In the genomic region with DNA sequence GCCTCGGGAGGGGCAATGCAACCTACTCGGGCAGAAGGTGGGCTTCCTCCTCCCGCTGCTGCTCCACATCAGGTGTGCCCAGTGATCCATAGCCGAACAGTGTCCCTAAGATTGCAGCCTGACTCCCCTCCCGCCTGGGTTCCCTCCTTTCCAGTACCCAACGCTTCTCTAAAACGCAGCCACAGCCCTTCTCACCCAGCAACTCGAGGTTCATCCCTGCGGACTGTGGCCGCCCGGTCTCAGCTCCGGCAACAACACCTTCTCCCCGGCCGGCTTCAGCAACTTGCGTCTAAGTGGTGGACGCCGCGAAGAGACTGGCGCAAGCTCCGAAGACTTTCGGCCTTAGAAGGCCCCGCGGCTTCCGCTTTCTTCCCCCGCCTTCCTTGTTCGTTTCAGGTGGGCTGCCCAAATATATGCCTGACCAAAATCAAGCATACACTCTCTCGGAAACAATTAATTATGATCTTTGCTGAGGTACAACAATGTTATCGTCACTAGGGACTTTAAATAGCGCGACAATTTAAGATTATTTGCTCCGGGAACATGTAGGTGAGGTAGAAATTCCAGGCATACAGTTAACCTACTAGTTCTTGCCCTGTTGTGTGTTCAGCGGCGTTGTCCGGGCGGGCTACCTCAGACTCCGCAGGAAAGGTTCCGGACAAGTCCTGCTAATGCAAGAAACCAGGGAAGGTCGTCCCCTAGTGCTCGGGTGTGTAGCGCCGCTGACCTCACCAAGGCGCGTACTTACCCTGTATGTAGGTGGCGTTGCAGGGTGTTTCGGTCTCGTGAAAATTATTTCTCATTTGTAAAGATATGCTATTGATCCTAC, we compare ENCODE assay signal across 8 cellular contexts.
A peak's percentile ranks its signal among the peaks of the same experiment; 100 is the strongest.
DNase-seq lines count a peak whose midpoint lies in the region; ATAC-seq and TF ChIP-seq lines count a peak whose summit lies in the region.

A gene with protein sequence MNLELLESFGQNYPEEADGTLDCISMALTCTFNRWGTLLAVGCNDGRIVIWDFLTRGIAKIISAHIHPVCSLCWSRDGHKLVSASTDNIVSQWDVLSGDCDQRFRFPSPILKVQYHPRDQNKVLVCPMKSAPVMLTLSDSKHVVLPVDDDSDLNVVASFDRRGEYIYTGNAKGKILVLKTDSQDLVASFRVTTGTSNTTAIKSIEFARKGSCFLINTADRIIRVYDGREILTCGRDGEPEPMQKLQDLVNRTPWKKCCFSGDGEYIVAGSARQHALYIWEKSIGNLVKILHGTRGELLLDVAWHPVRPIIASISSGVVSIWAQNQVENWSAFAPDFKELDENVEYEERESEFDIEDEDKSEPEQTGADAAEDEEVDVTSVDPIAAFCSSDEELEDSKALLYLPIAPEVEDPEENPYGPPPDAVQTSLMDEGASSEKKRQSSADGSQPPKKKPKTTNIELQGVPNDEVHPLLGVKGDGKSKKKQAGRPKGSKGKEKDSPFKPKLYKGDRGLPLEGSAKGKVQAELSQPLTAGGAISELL (minus strand): TSS at position 319 of the 829 bp plus-strand sequence. CDS start 105 bp downstream, at position 214.

- peak; percentile 98 for DNase-seq in AG09319 (ENCODE audit: extremely low read depth, low read depth)
- DNase-seq in NCI-H345 treated with DMSO at 0.1 percent for 48 hours (lab: John Stamatoyannopoulos, UW; ENCODE audit: unreplicated experiment), result peak; percentile 98
- peak; percentile 91 for DNase-seq in activated CD4-positive, CD25-positive, alpha-beta regulatory T cell treated with anti-CD3 and anti-CD28 coated beads, Interleukin-2, amount 50 U/mL, for 16 hours (ENCODE audit: low read depth, low spot score)
- peak; percentile 97 for DNase-seq in cerebellar cortex (ENCODE audit: low spot score)
- DNase-seq in islet precursor cell, result peak; percentile 99
- DNase-seq in stimulated activated CD4-positive, alpha-beta T cell treated with anti-CD3 and anti-CD28 coated beads, Interleukin-15, amount 100 ng/mL, for 1 hour (ENCODE audit: low read depth in 1 of 2, low spot score in 1 of 2), result peak; percentile 91 to 92

- in situ Hi-C loops in GM18951 (cut with MboI; ENCODE audit: low sequenced_read_pairs, unreplicated experiment), result no loop called here

- peak; percentile 91 for TF ChIP-seq CTCF in AG09319 (IDR thresholded peaks at IDR 0.05; ENCODE audit: low read depth, low read length)

- ATAC-seq in HG03280 (IDR thresholded peaks at IDR 0.05; ENCODE audit: unreplicated experiment), result peak; percentile 90

- peak; percentile 93 for TF ChIP-seq POLR2A in GM18951 (IDR thresholded peaks at IDR 0.05; ENCODE audit: extremely low read depth, insufficient read depth, insufficient read length)

Comparison
In these comparisons a context has a peak if more than half of its experiments do, and no peak if none do; other contexts are left out.
1. Peak in every context shown above with its lines: DNase-seq and ATAC-seq.